Comparison of ENCODE assay signal across 31 cellular contexts in the genomic region with DNA sequence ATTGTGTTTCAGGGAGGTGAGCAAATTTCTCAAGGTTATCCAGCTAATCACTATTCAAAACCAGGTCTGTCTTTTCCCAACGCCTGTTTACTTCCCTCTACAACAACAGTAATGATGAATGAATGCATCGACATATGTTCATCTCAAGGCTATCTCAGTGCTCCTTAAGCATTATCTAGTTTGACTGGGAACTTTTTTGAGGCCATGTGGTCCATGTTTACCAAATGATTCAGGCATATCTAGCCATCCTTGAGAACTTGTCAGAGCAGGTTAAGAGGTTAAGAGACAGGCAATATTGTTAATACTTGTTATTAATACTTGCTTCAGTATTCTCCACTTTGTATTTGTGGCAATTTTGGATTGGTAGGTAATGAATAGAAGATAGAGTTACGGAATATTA.
"Had no signal": no experiment of that assay in that cellular context is flagged by ENCODE, and none has a peak within 500 bp of the region (broad histone marks: within the 10 kb centered on the region; RNA-seq: fewer than 3 reads in every experiment).

No MANE protein-coding gene starts in this region.

- H3K36me3 ChIP-seq: left lung, lower lobe of right lung, neural progenitor cell, neutrophil, right atrium auricular region, right lobe of liver, thyroid gland, transverse colon, upper lobe of left lung, vagina had no signal

- H3K36me3 Mint-ChIP-seq: immature natural killer cell; naive B cell; natural killer cell; neural progenitor cell; stimulated activated memory B cell treated with anti-CD40 and anti-IgM and Interleukin-4, amounts not matched to agents 10 μg/mL and 1 μg/mL and 100 μg/mL, for 72 hours had no signal

- H3K4me3 Mint-ChIP-seq: immature natural killer cell; mesothelial cell of epicardium; naive B cell; natural killer cell; nephron progenitor cell; neural progenitor cell; stimulated activated memory B cell treated with anti-CD40 and anti-IgM and Interleukin-4, amounts not matched to agents 10 μg/mL and 1 μg/mL and 100 μg/mL, for 72 hours; stimulated activated naive CD8-positive, alpha-beta T cell treated with anti-CD3 and anti-CD28 coated beads, Interleukin-15, amount 100 ng/mL, for 72 hours had no signal

- H2AFZ ChIP-seq: neural progenitor cell, parathyroid adenoma had no signal

- FAIRE-seq: islet of Langerhans, kidney had no signal

- H3K27ac ChIP-seq: left lung, lower lobe of right lung, neural progenitor cell, neutrophil, parathyroid adenoma, right atrium auricular region, right lobe of liver, testis, thyroid gland, transverse colon, upper lobe of left lung, vagina had no signal

- H3K4me3 ChIP-seq: left lung, lower lobe of right lung, neural progenitor cell, right atrium auricular region, right lobe of liver, smooth muscle cell, testis, thyroid gland, transverse colon, upper lobe of left lung, vagina had no signal

- ATAC-seq: left colon; left lung; lower lobe of right lung; natural killer cell; right lobe of liver; stimulated activated memory B cell treated with anti-CD40 and anti-IgM and Interleukin-4, amounts not matched to agents 10 μg/mL and 1 μg/mL and 100 μg/mL, for 72 hours; stimulated activated naive CD8-positive, alpha-beta T cell treated with anti-CD3 and anti-CD28 coated beads, Interleukin-15, amount 100 ng/mL, for 72 hours had no signal

- H3K9me3 Mint-ChIP-seq: naive B cell; nephron progenitor cell; neural progenitor cell; stimulated activated memory B cell treated with anti-CD40 and anti-IgM and Interleukin-4, amounts not matched to agents 10 μg/mL and 1 μg/mL and 100 μg/mL, for 72 hours had no signal

- H3K4me2 ChIP-seq: neural progenitor cell had no signal

- H3K27ac Mint-ChIP-seq: immature natural killer cell; mesothelial cell of epicardium; naive B cell; natural killer cell; nephron progenitor cell; neural progenitor cell; progenitor cell of endocrine pancreas; stimulated activated memory B cell treated with anti-CD40 and anti-IgM and Interleukin-4, amounts not matched to agents 10 μg/mL and 1 μg/mL and 100 μg/mL, for 72 hours; stimulated activated naive CD8-positive, alpha-beta T cell treated with anti-CD3 and anti-CD28 coated beads, Interleukin-15, amount 100 ng/mL, for 72 hours had no signal

- H3K27me3 Mint-ChIP-seq: progenitor cell of endocrine pancreas; stimulated activated memory B cell treated with anti-CD40 and anti-IgM and Interleukin-4, amounts not matched to agents 10 μg/mL and 1 μg/mL and 100 μg/mL, for 72 hours; stimulated activated naive CD8-positive, alpha-beta T cell treated with anti-CD3 and anti-CD28 coated beads, Interleukin-15, amount 100 ng/mL, for 72 hours had no signal

- H3K4me1 Mint-ChIP-seq: immature natural killer cell; naive B cell; natural killer cell; stimulated activated memory B cell treated with anti-CD40 and anti-IgM and Interleukin-4, amounts not matched to agents 10 μg/mL and 1 μg/mL and 100 μg/mL, for 72 hours; stimulated activated naive CD8-positive, alpha-beta T cell treated with anti-CD3 and anti-CD28 coated beads, Interleukin-15, amount 100 ng/mL, for 72 hours had no signal

- H3K9me3 ChIP-seq: left lung, lower lobe of right lung, neutrophil, right atrium auricular region, right lobe of liver, testis, thyroid gland, transverse colon, upper lobe of left lung, vagina had no signal

- H3K79me2 ChIP-seq: parathyroid adenoma had no signal

- H3K9ac ChIP-seq: neural progenitor cell, parathyroid adenoma had no signal

- DNase-seq: immature natural killer cell; kidney; left colon; left lung; lower lobe of right lung; mesendoderm; naive B cell; natural killer cell; nephron progenitor cell; occipital lobe; right lobe of liver; stimulated activated CD4-positive, alpha-beta T cell treated with anti-CD3 and anti-CD28 coated beads, Interleukin-1b, Interleukin-23, amount 100 ng/mL, for 48 hours; stimulated activated CD4-positive, alpha-beta T cell treated with anti-CD3 and anti-CD28 coated beads, Interleukin-2, amount 100 ng/mL, for 48 hours; stimulated activated CD4-positive, alpha-beta T cell treated with anti-CD3 and anti-CD28 coated beads, Interleukin-4, amount 100 ng/mL, for 4 hours; stimulated activated CD8-positive, alpha-beta memory T cell treated with anti-CD3 and anti-CD28 coated beads, Interleukin-4, amount 100 ng/mL, for 48 hours; stimulated activated naive CD4-positive, alpha-beta T cell treated with Interleukin-2 at 50 U/mL for 16 hours; stimulated activated naive CD8-positive, alpha-beta T cell treated with anti-CD3 and anti-CD28 coated beads, Interleukin-15, amount 100 ng/mL, for 72 hours; testis; thyroid gland; transverse colon; upper lobe of left lung had no signal

- H3K27me3 ChIP-seq: left lung, neural progenitor cell, neutrophil, right atrium auricular region, right lobe of liver, testis, thyroid gland, transverse colon, upper lobe of left lung, vagina had no signal

- H3K4me1 ChIP-seq: left lung, lower lobe of right lung, parathyroid adenoma, right atrium auricular region, right lobe of liver, testis, transverse colon, upper lobe of left lung, vagina had no signal
